ENCODE assay signal across 7 cellular contexts in genomic region chr16:53435066-53435688, GRCh38.
DNase-seq lines count a peak whose midpoint lies in the region; ATAC-seq and TF ChIP-seq lines count a peak whose summit lies in the region.

No MANE protein-coding gene starts in this region.

- peak overlapping the region; percentile 100 for H3K4me3 Mint-ChIP-seq in T-helper 2 cell treated with Interferon-gamma antibody and Interleukin-4, amounts not matched to agents 5 μg/mL and 100 μg/mL, for 36 hours

- H3K27ac Mint-ChIP-seq in T-helper 2 cell treated with Interferon-gamma antibody and Interleukin-4, amounts not matched to agents 5 μg/mL and 100 μg/mL, for 36 hours, result peak overlapping the region; percentile 98

- ATAC-seq in GM18498 (IDR thresholded peaks at IDR 0.05; ENCODE audit: unreplicated experiment), result peak; percentile 84
- ATAC-seq in HG02840 (IDR thresholded peaks at IDR 0.05; ENCODE audit: low FRiP score, unreplicated experiment), result peak; percentile 74

- H3K27me3 Mint-ChIP-seq in T-helper 2 cell treated with Interferon-gamma antibody and Interleukin-4, amounts not matched to agents 5 μg/mL and 100 μg/mL, for 36 hours (ENCODE audit: low read depth), result no peaks in the 10 kb centered on the region

- no peak for TF ChIP-seq CTCF in retinal pigment epithelial cell (conservative IDR thresholded peaks at IDR 0.05; ENCODE audit: low read depth, low read length)

- peaks cover 31% of the 10 kb centered on the region for H3K4me1 Mint-ChIP-seq in T-helper 2 cell treated with Interferon-gamma antibody and Interleukin-4, amounts not matched to agents 5 μg/mL and 100 μg/mL, for 36 hours (ENCODE audit: low read depth)

- H3K9me3 Mint-ChIP-seq in T-helper 2 cell treated with Interferon-gamma antibody and Interleukin-4, amounts not matched to agents 5 μg/mL and 100 μg/mL, for 36 hours, result no peaks in the 10 kb centered on the region

- peak overlapping the region; percentile 96 for H3K4me3 ChIP-seq in retinal pigment epithelial cell (ENCODE audit: low read length)

- H3K36me3 Mint-ChIP-seq in T-helper 2 cell treated with Interferon-gamma antibody and Interleukin-4, amounts not matched to agents 5 μg/mL and 100 μg/mL, for 36 hours (ENCODE audit: low read depth), result peaks cover 23% of the 10 kb centered on the region

- DNase-seq in NCI-H146 (lab: John Stamatoyannopoulos, UW) (peak; percentile 65), astrocyte of the hippocampus (ENCODE audit: low read depth, low spot score) (peak; percentile 90), hippocampal formation (lab: John Stamatoyannopoulos, UW) (peak; percentile 63 to 82), retinal pigment epithelial cell (ENCODE audit: low read depth) (peak; percentile 79)
- DNase-seq in T-helper 2 cell treated with Interferon-gamma antibody and Interleukin-4, amounts not matched to agents 5 μg/mL and 100 μg/mL, for 36 hours (ENCODE audit: low spot score), result peak; percentile 68

Comparison
In these comparisons a context has a peak if more than half of its experiments do, and no peak if none do; other contexts are left out.
1. Peak in every context shown above with its lines: DNase-seq, ATAC-seq and H3K4me3 ChIP-seq.